ENCODE assay signal across 8 cellular contexts in the genomic region with DNA sequence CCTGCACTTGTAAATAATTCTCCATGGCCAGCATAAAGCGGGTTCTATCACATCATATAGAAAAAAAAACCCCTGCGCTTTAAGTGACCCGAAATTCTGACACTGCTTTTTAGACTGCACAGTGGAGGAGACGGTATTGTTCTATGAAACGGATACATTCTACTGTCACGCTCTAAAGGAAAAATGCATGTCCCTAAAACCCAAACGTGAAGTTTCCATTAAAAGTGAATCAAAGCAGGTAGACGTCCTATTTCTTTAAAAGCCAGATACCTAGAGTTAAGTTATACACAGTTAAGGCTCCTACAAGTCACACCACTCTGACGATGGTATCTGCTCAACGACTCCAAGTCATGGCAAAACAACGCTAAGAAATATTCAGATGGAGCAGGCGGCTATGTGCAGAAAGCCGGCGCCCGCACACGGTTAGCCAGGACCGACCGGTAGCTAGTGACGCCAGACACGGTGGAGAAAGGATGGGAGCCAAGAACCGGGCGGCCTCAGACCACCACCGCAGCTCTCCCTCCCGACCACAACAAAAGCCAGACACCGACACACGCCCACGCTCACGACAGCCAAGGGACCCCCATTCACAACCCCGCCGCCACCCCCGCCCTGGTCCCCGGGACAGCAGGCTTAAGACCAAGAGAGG. TPM values are rescaled to one million over a fixed set of nuclear protein-coding genes. Genes with fewer than 3 reads are reported as not detected.
DNase-seq lines count a peak whose midpoint lies in the region; ATAC-seq, FAIRE-seq and TF ChIP-seq lines count a peak whose summit lies in the region.

No MANE protein-coding gene starts in this region.

- ATAC-seq in HG02642 (IDR thresholded peaks at IDR 0.05; ENCODE audit: poor library complexity, unreplicated experiment) = peak; percentile 21
- no peak for ATAC-seq in HG03354 (IDR thresholded peaks at IDR 0.05; ENCODE audit: poor library complexity, severe bottlenecking, unreplicated experiment)

- FAIRE-seq in bronchial epithelial cell (lab: Jason Lieb, UNC) = no peak

- H3K4me3 ChIP-seq in bronchial epithelial cell (ENCODE audit: low read depth, low read length) = peak overlapping the region; percentile 92

- peak; percentile 23 for DNase-seq in activated CD4-positive, alpha-beta T cell treated with anti-CD3 and anti-CD28 coated beads for 1 hour
- DNase-seq in activated CD4-positive, alpha-beta T cell treated with anti-CD3 and anti-CD28 coated beads, Interleukin-2, amount 50 U/mL, for 4 hours = no peak
- DNase-seq in OCI-M1 (lab: John Stamatoyannopoulos, UW) (peak; percentile 61), bronchial epithelial cell (ENCODE audit: low read depth) (peak; percentile 19), left kidney (ENCODE audit: low read depth, low spot score) (peak; percentile 50), substantia nigra (lab: John Stamatoyannopoulos, UW) (peak in 9 of 49 donors; percentile 12 to 76 (median 40))

- H3K27me3 ChIP-seq in bronchial epithelial cell (ENCODE audit: control insufficient read depth, insufficient read depth, low read length) = no peaks in the 10 kb centered on the region

- no peak for TF ChIP-seq CTCF in bronchial epithelial cell (IDR thresholded peaks at IDR 0.05; ENCODE audit: insufficient read depth, low read length, severe bottlenecking)

- H3K27ac ChIP-seq in substantia nigra (ENCODE audit: low read depth, low read length, poor library complexity, severe bottlenecking) = peak overlapping the region; percentile 95

- peaks cover 8% of the 10 kb centered on the region for H3K36me3 ChIP-seq in bronchial epithelial cell (ENCODE audit: control insufficient read depth, insufficient read depth, low read length)

RNA-seq across cellular contexts. Expression of a gene that starts 0.8 kb away (rescaled TPM):
- total RNA-seq in bronchial epithelial cell = 157 and 293 TPM in 2 replicates

RNA-seq across cellular contexts. Expression of a gene that starts 49.9 kb away (rescaled TPM):
- total RNA-seq in bronchial epithelial cell = 109 and 133 TPM in 2 replicates

Comparison
In these comparisons a context has a peak if more than half of its experiments do, and no peak if none do; other contexts are left out.
1. DNase-seq: peak in activated CD4-positive, alpha-beta T cell treated with anti-CD3 and anti-CD28 coated beads for 1 hour (single experiment), OCI-M1 (single experiment), bronchial epithelial cell (single experiment) and left kidney (single experiment); none in activated CD4-positive, alpha-beta T cell treated with anti-CD3 and anti-CD28 coated beads, Interleukin-2, amount 50 U/mL, for 4 hours (0 of 2).